ENCODE assay signal across 14 cellular contexts in the genomic region with DNA sequence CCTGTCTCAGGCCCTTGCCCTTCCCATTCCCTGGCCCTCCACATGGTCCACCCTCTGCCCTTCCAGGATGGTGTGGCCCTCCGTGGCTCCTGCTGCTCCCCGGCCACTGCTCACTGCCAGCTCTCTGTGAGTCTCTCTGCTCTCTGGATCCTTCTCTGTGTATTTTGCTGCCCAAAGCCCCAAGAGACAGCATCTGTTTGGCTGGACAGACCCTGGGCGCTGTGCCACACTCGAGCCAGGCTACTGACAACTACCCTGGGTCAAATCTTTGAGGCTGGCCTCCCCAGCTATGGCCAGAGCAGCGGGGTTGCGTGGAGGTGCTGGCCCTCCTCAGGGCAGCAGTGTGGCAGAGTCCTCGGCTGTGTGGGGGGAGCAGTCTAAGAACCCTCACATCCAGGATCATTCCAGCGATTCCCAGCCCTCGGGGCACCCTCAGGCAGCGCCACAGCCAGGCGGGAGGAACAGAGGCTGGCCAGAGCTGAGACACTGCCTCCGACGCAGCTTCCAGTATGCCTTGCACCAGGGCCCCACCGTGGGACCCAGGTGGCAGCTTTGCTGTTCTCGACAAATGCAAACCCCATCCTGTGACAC.
A peak's percentile ranks its signal among the peaks of the same experiment; 100 is the strongest.
DNase-seq lines count a peak whose midpoint lies in the region; ATAC-seq and TF ChIP-seq lines count a peak whose summit lies in the region.
"Had no signal": no experiment of that assay in that cellular context is flagged by ENCODE, and none has a peak within 500 bp of the region (broad histone marks: within the 10 kb centered on the region; RNA-seq: fewer than 3 reads in every experiment).

No MANE protein-coding gene starts in this region.

- CTCF ChIA-PET in MCF 10A (lab: Yijun Ruan, JAX): interaction anchor here (0.6 to 1.1 kb wide), 3 partner anchors 8 to 127 kb away, joined by 3 to 4 read pairs (median 3); no protein-coding TSS in a partner anchor

- POLR2A ChIA-PET in MCF 10A (lab: Yijun Ruan, JAX): interaction anchor here (0.8 to 2.1 kb wide), 4 partner anchors 23 to 339 kb away, joined by 4 to 11 read pairs (median 4); no protein-coding TSS in a partner anchor

- ATAC-seq in aorta (ENCODE audit: low FRiP score) (peak; percentile 50), GM19452 (IDR thresholded peaks at IDR 0.05; ENCODE audit: unreplicated experiment) (no peak), GM18519 (IDR thresholded peaks at IDR 0.05; ENCODE audit: low FRiP score, unreplicated experiment) (no peak)
- ATAC-seq: GM23338, left colon had no signal

- no peaks in the 10 kb centered on the region for H3K9me3 ChIP-seq in breast epithelium
- no peaks in the 10 kb centered on the region for H3K9me3 ChIP-seq in aorta (ENCODE audit: control insufficient read depth, low read length)

- H3K27me3 Mint-ChIP-seq in MCF 10A (ENCODE audit: insufficient read depth, unreplicated experiment) (no peaks in the 10 kb centered on the region), glutamatergic neuron (ENCODE audit: unreplicated experiment) (peaks cover 6% of the 10 kb centered on the region)
- H3K27me3 Mint-ChIP-seq: activated CD4-positive, alpha-beta T cell treated with anti-CD3 and anti-CD28 coated beads, Interleukin-2, amount 10 ng/mL, durations not matched to agents 7 days and 5 days had no signal

- H3K4me3 ChIP-seq in breast epithelium: peak overlapping the region in 1 of 3 donors; percentile 33
- H3K4me3 ChIP-seq in aorta (ENCODE audit: low read length in 2 of 2): no peak overlapping the region
- H3K4me3 ChIP-seq: GM23338 had no signal

- DNase-seq in breast epithelium (ENCODE audit: low spot score in 2 of 2): no peak
- DNase-seq in MCF 10A (ENCODE audit: unreplicated experiment): no peak
- peak; percentile 46 for DNase-seq in glutamatergic neuron
- DNase-seq in posterior vena cava (ENCODE audit: low spot score): peak; percentile 76
- peak; percentile 55 to 75 for DNase-seq in aorta
- no peak for DNase-seq in activated CD8-positive, alpha-beta memory T cell treated with anti-CD3 and anti-CD28 coated beads for 24 hours
- DNase-seq: activated CD4-positive, alpha-beta T cell treated with anti-CD3 and anti-CD28 coated beads, Interleukin-2, amount 10 ng/mL, durations not matched to agents 7 days and 5 days; activated gamma-delta T cell; left colon; NCI-H1105 treated with DMSO at 0.1 percent for 48 hours; occipital lobe had no signal

- H3K4me1 ChIP-seq in breast epithelium (peaks cover 13 to 24% of the 10 kb centered on the region in 2 donors), aorta (ENCODE audit: control insufficient read depth in 1 of 2, insufficient read depth in 2 of 2, low read length in 2 of 2) (no peaks in the 10 kb centered on the region)

- TF ChIP-seq CTCF in breast epithelium (IDR thresholded peaks at IDR 0.05): no peak
- TF ChIP-seq CTCF in MCF 10A (IDR thresholded peaks at IDR 0.05; ENCODE audit: unreplicated experiment): no peak
- TF ChIP-seq CTCF in glutamatergic neuron (IDR thresholded peaks at IDR 0.05; ENCODE audit: partially characterized antibody, unreplicated experiment): no peak

- H3K36me3 ChIP-seq in breast epithelium: no peaks in the 10 kb centered on the region
- H3K36me3 ChIP-seq in aorta (ENCODE audit: control insufficient read depth in 1 of 2, insufficient read depth in 2 of 2, low read length in 1 of 2): no peaks in the 10 kb centered on the region

- intact Hi-C loops in breast epithelium (cut with DNase I; ENCODE audit: low total_unique reads) (no loop called here), MCF 10A (cut with micrococcal nuclease) (no loop called here), posterior vena cava (cut with DNase I) (no loop called here), aorta (cut with DNase I) (no loop called here)

- H3K27me3 ChIP-seq in breast epithelium (no peaks in the 10 kb centered on the region), aorta (ENCODE audit: control insufficient read depth in 1 of 2, insufficient read depth in 2 of 2, low read length in 1 of 2) (no peaks in the 10 kb centered on the region)

- no peak overlapping the region for H3K4me3 Mint-ChIP-seq in MCF 10A (ENCODE audit: unreplicated experiment)
- H3K4me3 Mint-ChIP-seq in glutamatergic neuron (ENCODE audit: unreplicated experiment): peak overlapping the region; percentile 16
- H3K4me3 Mint-ChIP-seq: activated CD4-positive, alpha-beta T cell treated with anti-CD3 and anti-CD28 coated beads, Interleukin-2, amount 10 ng/mL, durations not matched to agents 7 days and 5 days; GM23338 had no signal

- 19 to 27% methylated on average over 15 of the region's 15 CpGs for WGBS in aorta, 2 donors

- H3K4me1 Mint-ChIP-seq in MCF 10A (ENCODE audit: insufficient read depth, unreplicated experiment): peaks cover 14% of the 10 kb centered on the region
- peaks cover 22% of the 10 kb centered on the region for H3K4me1 Mint-ChIP-seq in glutamatergic neuron (ENCODE audit: low read depth, unreplicated experiment)
- H3K4me1 Mint-ChIP-seq: activated CD4-positive, alpha-beta T cell treated with anti-CD3 and anti-CD28 coated beads, Interleukin-2, amount 10 ng/mL, durations not matched to agents 7 days and 5 days had no signal

- H3K27ac ChIP-seq in breast epithelium: peak overlapping the region; percentile 77 to 95
- H3K27ac ChIP-seq in aorta (ENCODE audit: low read depth in 1 of 2, low read length in 2 of 2): no peak overlapping the region

- no peak for TF ChIP-seq POLR2A in breast epithelium (IDR thresholded peaks at IDR 0.05)

- H3K36me3 Mint-ChIP-seq in MCF 10A (ENCODE audit: insufficient read depth, unreplicated experiment): no peaks in the 10 kb centered on the region
- H3K36me3 Mint-ChIP-seq in glutamatergic neuron (ENCODE audit: unreplicated experiment): no peaks in the 10 kb centered on the region

- BruUV-seq in MCF 10A (replicated peaks; lab: Mats Ljungman, UMichigan): no TSS peak

- H3K9me3 Mint-ChIP-seq in MCF 10A (ENCODE audit: unreplicated experiment) (no peaks in the 10 kb centered on the region), glutamatergic neuron (ENCODE audit: unreplicated experiment) (peaks cover 16% of the 10 kb centered on the region)
- H3K9me3 Mint-ChIP-seq: activated CD4-positive, alpha-beta T cell treated with anti-CD3 and anti-CD28 coated beads, Interleukin-2, amount 10 ng/mL, durations not matched to agents 7 days and 5 days had no signal

- H3K27ac Mint-ChIP-seq in MCF 10A (ENCODE audit: low read depth, unreplicated experiment) (no peak overlapping the region), glutamatergic neuron (ENCODE audit: unreplicated experiment) (peak overlapping the region; percentile 75)
- H3K27ac Mint-ChIP-seq: activated CD4-positive, alpha-beta T cell treated with anti-CD3 and anti-CD28 coated beads, Interleukin-2, amount 10 ng/mL, durations not matched to agents 7 days and 5 days; GM23338 had no signal

Comparison
In these comparisons a context has a peak if more than half of its experiments do, and no peak if none do; other contexts are left out.
1. DNase-seq: peak in glutamatergic neuron (single experiment), posterior vena cava (single experiment) and aorta (2 of 2); none in breast epithelium (0 of 2), MCF 10A (single experiment) and activated CD8-positive, alpha-beta memory T cell treated with anti-CD3 and anti-CD28 coated beads for 24 hours (single experiment).
2. H3K27ac ChIP-seq: peak in breast epithelium (2 of 2); none in aorta (0 of 2).